25 cellular contexts compared by ENCODE assay signal in genomic region chr7:1480670-1481069, GRCh38.
"Had no signal": no experiment of that assay in that cellular context is flagged by ENCODE, and none has a peak within 500 bp of the region (broad histone marks: within the 10 kb centered on the region; RNA-seq: fewer than 3 reads in every experiment).

No MANE protein-coding gene starts in this region.

- ATAC-seq: activated CD4-positive, CD25-positive, alpha-beta regulatory T cell treated with anti-CD3 and anti-CD28 coated beads, Interleukin-2, amount 50 U/mL, for 24 hours; activated CD8-positive, alpha-beta memory T cell treated with anti-CD3 and anti-CD28 coated beads, Interleukin-2, amount 10 ng/mL, durations not matched to agents 7 days and 5 days; activated CD8-positive, alpha-beta T cell treated with anti-CD3 and anti-CD28 coated beads, Interleukin-2, amount 10 ng/mL, durations not matched to agents 7 days and 5 days; activated naive CD8-positive, alpha-beta T cell treated with anti-CD3 and anti-CD28 coated beads, Interleukin-2, amount 50 U/mL, for 24 hours; body of pancreas; esophagus mucosa had no signal

- DNase-seq: activated B cell treated with CpG ODN at 0.5 μM for 24 hours; activated CD4-positive, alpha-beta memory T cell treated with anti-CD3 and anti-CD28 coated beads for 36 hours; activated CD4-positive, alpha-beta T cell treated with anti-CD3 and anti-CD28 coated beads for 48 hours; activated CD8-positive, alpha-beta memory T cell treated with anti-CD3 and anti-CD28 coated beads, Interleukin-2, amount 10 ng/mL, durations not matched to agents 7 days and 5 days; activated CD8-positive, alpha-beta memory T cell treated with anti-CD3 and anti-CD28 coated beads, Interleukin-2, amount 50 U/mL, for 4 hours; activated CD8-positive, alpha-beta T cell treated with anti-CD3 and anti-CD28 coated beads, Interleukin-2, amount 10 ng/mL, durations not matched to agents 7 days and 5 days; activated effector memory CD4-positive, alpha-beta T cell treated with anti-CD3 and anti-CD28 coated beads, Interleukin-2, amount 50 U/mL, for 16 hours; activated naive CD4-positive, alpha-beta T cell treated with anti-CD3 and anti-CD28 coated beads for 36 hours; activated naive CD8-positive, alpha-beta T cell treated with anti-CD3 and anti-CD28 coated beads for 36 hours; activated naive CD8-positive, alpha-beta T cell treated with anti-CD3 and anti-CD28 coated beads, Interleukin-2, amount 50 U/mL, for 24 hours; activated T-cell treated with anti-CD3 and anti-CD28 coated beads, Interleukin-2, amount 50 U/mL, for 1 hour; activated T-cell treated with anti-CD3 and anti-CD28 coated beads, Interleukin-2, amount 50 U/mL, for 48 hours; adrenal gland; amygdala; aorta; body of pancreas; central memory CD4-positive, alpha-beta T cell; cerebellar nuclear complex; colonic mucosa; effector CD8-positive, alpha-beta T cell; foreskin fibroblast; head of caudate nucleus; T-helper 2 cell had no signal

- H3K27me3 ChIP-seq: adrenal gland, body of pancreas, colonic mucosa had no signal

- H3K4me3 ChIP-seq: adrenal gland, body of pancreas, colonic mucosa had no signal

- H3K4me1 ChIP-seq: adrenal gland, body of pancreas, colonic mucosa had no signal

- H3K27ac ChIP-seq: adrenal gland, body of pancreas, colonic mucosa had no signal

- H3K36me3 ChIP-seq: colonic mucosa had no signal

- H3K9me3 ChIP-seq: adrenal gland, body of pancreas, colonic mucosa had no signal
